8 cellular contexts compared by ENCODE assay signal in genomic region chr16:75566040-75566888, GRCh38. TPM values are rescaled to one million over a fixed set of nuclear protein-coding genes. Genes with fewer than 3 reads are reported as not detected.
A peak's percentile ranks its signal among the peaks of the same experiment; 100 is the strongest.
DNase-seq lines count a peak whose midpoint lies in the region; ATAC-seq, FAIRE-seq and TF ChIP-seq lines count a peak whose summit lies in the region.

Gene GABARAPL2, plus strand, starts transcription at chr16:75566379. Its CDS starts 108 bp downstream, at chr16:75566487.

- peak within 1 kb of the TSS; percentile 91 for H3K4me3 Mint-ChIP-seq in activated CD4-positive, alpha-beta T cell treated with anti-CD3 and anti-CD28 coated beads, Interleukin-2, amount 10 ng/mL, durations not matched to agents 7 days and 5 days

- peaks cover 13% of the 10 kb centered on the region for H3K27me3 Mint-ChIP-seq in activated CD4-positive, alpha-beta T cell treated with anti-CD3 and anti-CD28 coated beads, Interleukin-2, amount 10 ng/mL, durations not matched to agents 7 days and 5 days

- DNase-seq in Ammon's horn (ENCODE audit: low spot score): peak; percentile 86
- peak; percentile 76 for DNase-seq in GM19239 (ENCODE audit: insufficient read length, low spot score)
- DNase-seq in NCI-H526 (lab: John Stamatoyannopoulos, UW): peak; percentile 50 to 87
- DNase-seq in activated CD4-positive, alpha-beta T cell treated with anti-CD3 and anti-CD28 coated beads, Interleukin-2, amount 10 ng/mL, durations not matched to agents 7 days and 5 days: peak; percentile 89
- DNase-seq in coronary artery (ENCODE audit: low spot score): peak; percentile 87
- peak; percentile 96 for DNase-seq in left kidney (ENCODE audit: low read depth, low spot score)
- peak; percentile 85 for DNase-seq in stimulated activated CD4-positive, alpha-beta T cell treated with anti-CD3 and anti-CD28 coated beads, Interleukin-1b, Interleukin-23, amount 100 ng/mL, for 48 hours

- CTCF ChIA-PET in activated CD4-positive, alpha-beta T cell treated with anti-CD3 and anti-CD28 coated beads, Interleukin-2, amount 10 ng/mL, durations not matched to agents 7 days and 5 days (lab: Charles Lee): interaction anchor here (1.0 to 2.9 kb wide), 6 partner anchors 10 to 49 kb away, joined by 3 to 11 read pairs (median 3); partner anchors contain the start of gene TMEM231

- peaks cover 40% of the 10 kb centered on the region for H3K4me1 Mint-ChIP-seq in activated CD4-positive, alpha-beta T cell treated with anti-CD3 and anti-CD28 coated beads, Interleukin-2, amount 10 ng/mL, durations not matched to agents 7 days and 5 days

- peak within 1 kb of the TSS; percentile 91 for H3K4me3 ChIP-seq in coronary artery

- ATAC-seq in HG03442 (IDR thresholded peaks at IDR 0.05; ENCODE audit: unreplicated experiment): peak; percentile 61

- H3K36me3 Mint-ChIP-seq in activated CD4-positive, alpha-beta T cell treated with anti-CD3 and anti-CD28 coated beads, Interleukin-2, amount 10 ng/mL, durations not matched to agents 7 days and 5 days (ENCODE audit: low read depth): peaks cover 11% of the 10 kb centered on the region

- no peak for TF ChIP-seq CTCF in coronary artery (IDR thresholded peaks at IDR 0.05)

- peak within 1 kb of the TSS; percentile 92 for H3K27ac Mint-ChIP-seq in activated CD4-positive, alpha-beta T cell treated with anti-CD3 and anti-CD28 coated beads, Interleukin-2, amount 10 ng/mL, durations not matched to agents 7 days and 5 days

- POLR2A ChIA-PET in activated CD4-positive, alpha-beta T cell treated with anti-CD3 and anti-CD28 coated beads, Interleukin-2, amount 10 ng/mL, durations not matched to agents 7 days and 5 days (lab: Charles Lee): interaction anchor here (0.6 kb wide), 1 partner anchor 48 kb away, joined by 3 read pairs; no protein-coding TSS in a partner anchor

- peak; percentile 77 for FAIRE-seq in GM19239 (lab: Jason Lieb, UNC)

- no peaks in the 10 kb centered on the region for H3K9me3 Mint-ChIP-seq in activated CD4-positive, alpha-beta T cell treated with anti-CD3 and anti-CD28 coated beads, Interleukin-2, amount 10 ng/mL, durations not matched to agents 7 days and 5 days

- peak within 1 kb of the TSS; percentile 75 to 80 for H3K27ac ChIP-seq in coronary artery

RNA-seq across cellular contexts. Expression of gene GABARAPL2, which starts in this region (rescaled TPM):
- total RNA-seq in activated CD4-positive, alpha-beta T cell treated with anti-CD3 and anti-CD28 coated beads, Interleukin-2, amount 10 ng/mL, durations not matched to agents 7 days and 5 days: 10 to 100 TPM; 60.7 to 66.2 TPM

Comparison
In these comparisons a context has a peak if more than half of its experiments do, and no peak if none do; other contexts are left out.
1. Peak in every context shown above with its lines: DNase-seq, ATAC-seq, H3K4me3 ChIP-seq and H3K27ac ChIP-seq.